1 cellular context compared by ENCODE assay signal in the genomic region with DNA sequence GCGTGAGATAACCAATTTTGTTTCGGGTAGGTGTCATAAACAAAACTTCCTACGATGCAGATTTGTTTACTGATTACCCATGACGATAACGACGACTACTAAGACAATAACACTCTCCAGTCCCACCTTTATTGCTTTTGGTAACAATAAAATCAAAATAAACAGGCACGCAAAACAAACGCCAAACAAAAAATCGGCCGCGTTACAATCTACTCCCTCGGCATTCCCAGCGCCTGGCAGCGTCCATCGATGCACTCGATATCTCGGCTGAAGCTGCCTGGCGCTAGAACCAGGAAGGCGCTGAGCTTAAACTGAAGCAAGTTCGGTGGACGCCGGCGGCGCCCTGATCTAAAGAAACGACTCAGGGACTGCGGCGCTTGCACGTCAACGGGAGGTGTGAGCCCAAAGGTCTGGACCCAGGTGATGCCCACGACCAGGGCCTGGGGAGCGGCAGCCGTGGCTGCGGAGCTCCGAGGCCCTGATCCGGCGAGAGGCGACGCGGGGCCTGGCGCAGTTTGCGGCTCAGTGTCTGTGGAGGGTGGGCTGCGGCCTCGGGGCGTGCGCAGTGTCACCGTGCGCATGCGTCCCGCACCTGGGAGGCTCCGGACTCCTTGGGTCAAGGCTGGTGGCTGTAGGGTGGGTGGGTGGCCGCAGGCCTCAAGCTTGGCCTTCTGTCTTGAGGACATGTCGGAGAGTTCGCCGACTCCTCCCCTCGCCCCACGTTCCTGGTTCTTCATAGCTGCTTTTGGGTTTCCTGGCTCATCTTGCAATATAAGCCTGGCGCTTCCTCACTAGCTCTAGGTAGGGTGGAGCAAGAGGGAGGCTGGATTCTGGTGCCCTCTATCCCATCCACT.
A peak's percentile ranks its signal among the peaks of the same experiment; 100 is the strongest.
TF ChIP-seq lines count a peak whose summit lies in the region.

A gene with protein sequence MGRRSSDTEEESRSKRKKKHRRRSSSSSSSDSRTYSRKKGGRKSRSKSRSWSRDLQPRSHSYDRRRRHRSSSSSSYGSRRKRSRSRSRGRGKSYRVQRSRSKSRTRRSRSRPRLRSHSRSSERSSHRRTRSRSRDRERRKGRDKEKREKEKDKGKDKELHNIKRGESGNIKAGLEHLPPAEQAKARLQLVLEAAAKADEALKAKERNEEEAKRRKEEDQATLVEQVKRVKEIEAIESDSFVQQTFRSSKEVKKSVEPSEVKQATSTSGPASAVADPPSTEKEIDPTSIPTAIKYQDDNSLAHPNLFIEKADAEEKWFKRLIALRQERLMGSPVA (plus strand): TSS at position 286 of the 854 bp plus-strand sequence. CDS start 12,016 bp downstream, outside the sequence.

TF ChIP-seq in HepG2, 621 proteins besides CTCF, POLR2A, EP300 and RAD21 (continued from another document and continues in another):
- TF ChIP-seq HNF4G (IDR thresholded peaks at IDR 0.05; ENCODE audit: borderline replicate concordance, low read depth, low read length) (no peak), HNF4G (CRISPR knock-in tag; IDR thresholded peaks at IDR 0.05; ENCODE audit: borderline replicate concordance, low read depth) (no peak), KDM2A (CRISPR knock-in tag; IDR thresholded peaks at IDR 0.05; ENCODE audit: borderline replicate concordance, low read depth) (peak; percentile 95), NFE2 (CRISPR knock-in tag; IDR thresholded peaks at IDR 0.05) (no peak), SMARCE1 (IDR thresholded peaks at IDR 0.05; ENCODE audit: borderline replicate concordance) (no peak), ZNF468 (CRISPR knock-in tag; IDR thresholded peaks at IDR 0.05) (0 out of 2 replicates have a peak, but pooled peaks have one; percentile 71), MIXL1 (CRISPR knock-in tag; IDR thresholded peaks at IDR 0.05) (0 out of 2 replicates have a peak, but pooled peaks have one; percentile 83), ZSCAN29 (CRISPR knock-in tag; conservative IDR thresholded peaks at IDR 0.05) (peak; percentile 54; the same call in 1 of the 2 replicates), MYNN (CRISPR knock-in tag; IDR thresholded peaks at IDR 0.05; ENCODE audit: low read depth) (0 out of 2 replicates have a peak, but pooled peaks have one; percentile 39), FOXA3 (CRISPR knock-in tag; IDR thresholded peaks at IDR 0.05) (peak; percentile 40), ZNF432 (CRISPR knock-in tag; IDR thresholded peaks at IDR 0.05; ENCODE audit: borderline replicate concordance) (no peak; the same call in 1 of the 2 replicates), HOXA7 (CRISPR knock-in tag; IDR thresholded peaks at IDR 0.05) (no peak), ZNF891 (CRISPR knock-in tag; IDR thresholded peaks at IDR 0.05) (peak; percentile 85), ZNF326 (CRISPR knock-in tag; IDR thresholded peaks at IDR 0.05; ENCODE audit: borderline replicate concordance) (no peak), TOPORS (CRISPR knock-in tag; IDR thresholded peaks at IDR 0.05) (peak; percentile 69; the same call in 1 of the 2 replicates), TAF1 (CRISPR knock-in tag; IDR thresholded peaks at IDR 0.05) (peak; percentile 92), RFX5 (IDR thresholded peaks at IDR 0.05; ENCODE audit: low read depth, low read length) (no peak), ATAD3A (CRISPR knock-in tag; IDR thresholded peaks at IDR 0.05) (0 out of 2 replicates have a peak, but pooled peaks have one; percentile 25), ZNF850 (CRISPR knock-in tag; conservative IDR thresholded peaks at IDR 0.05) (no peak), GFI1 (CRISPR knock-in tag; IDR thresholded peaks at IDR 0.05; ENCODE audit: borderline replicate concordance) (no peak), ZNF562 (CRISPR knock-in tag; IDR thresholded peaks at IDR 0.05; ENCODE audit: borderline replicate concordance) (no peak), HNRNPL (IDR thresholded peaks at IDR 0.05; ENCODE audit: low read depth, low read length) (no peak), GATAD2A (CRISPR knock-in tag; IDR thresholded peaks at IDR 0.05) (peak; percentile 43; the same call in 1 of the 2 replicates), CBX1 (IDR thresholded peaks at IDR 0.05; ENCODE audit: low read depth) (peak; percentile 78), ZNF253 (CRISPR knock-in tag; IDR thresholded peaks at IDR 0.05; ENCODE audit: borderline replicate concordance) (no peak; the same call in 1 of the 2 replicates), SNRNP70 (IDR thresholded peaks at IDR 0.05; ENCODE audit: low read depth, low read length) (no peak), NPAS2 (CRISPR knock-in tag; IDR thresholded peaks at IDR 0.05; ENCODE audit: borderline replicate concordance) (no peak)
- TF ChIP-seq, protein P1, sequence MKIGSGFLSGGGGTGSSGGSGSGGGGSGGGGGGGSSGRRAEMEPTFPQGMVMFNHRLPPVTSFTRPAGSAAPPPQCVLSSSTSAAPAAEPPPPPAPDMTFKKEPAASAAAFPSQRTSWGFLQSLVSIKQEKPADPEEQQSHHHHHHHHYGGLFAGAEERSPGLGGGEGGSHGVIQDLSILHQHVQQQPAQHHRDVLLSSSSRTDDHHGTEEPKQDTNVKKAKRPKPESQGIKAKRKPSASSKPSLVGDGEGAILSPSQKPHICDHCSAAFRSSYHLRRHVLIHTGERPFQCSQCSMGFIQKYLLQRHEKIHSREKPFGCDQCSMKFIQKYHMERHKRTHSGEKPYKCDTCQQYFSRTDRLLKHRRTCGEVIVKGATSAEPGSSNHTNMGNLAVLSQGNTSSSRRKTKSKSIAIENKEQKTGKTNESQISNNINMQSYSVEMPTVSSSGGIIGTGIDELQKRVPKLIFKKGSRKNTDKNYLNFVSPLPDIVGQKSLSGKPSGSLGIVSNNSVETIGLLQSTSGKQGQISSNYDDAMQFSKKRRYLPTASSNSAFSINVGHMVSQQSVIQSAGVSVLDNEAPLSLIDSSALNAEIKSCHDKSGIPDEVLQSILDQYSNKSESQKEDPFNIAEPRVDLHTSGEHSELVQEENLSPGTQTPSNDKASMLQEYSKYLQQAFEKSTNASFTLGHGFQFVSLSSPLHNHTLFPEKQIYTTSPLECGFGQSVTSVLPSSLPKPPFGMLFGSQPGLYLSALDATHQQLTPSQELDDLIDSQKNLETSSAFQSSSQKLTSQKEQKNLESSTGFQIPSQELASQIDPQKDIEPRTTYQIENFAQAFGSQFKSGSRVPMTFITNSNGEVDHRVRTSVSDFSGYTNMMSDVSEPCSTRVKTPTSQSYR (CRISPR knock-in tag; IDR thresholded peaks at IDR 0.05; ENCODE audit: borderline replicate concordance): peak; percentile 70
- TF ChIP-seq, protein P2, sequence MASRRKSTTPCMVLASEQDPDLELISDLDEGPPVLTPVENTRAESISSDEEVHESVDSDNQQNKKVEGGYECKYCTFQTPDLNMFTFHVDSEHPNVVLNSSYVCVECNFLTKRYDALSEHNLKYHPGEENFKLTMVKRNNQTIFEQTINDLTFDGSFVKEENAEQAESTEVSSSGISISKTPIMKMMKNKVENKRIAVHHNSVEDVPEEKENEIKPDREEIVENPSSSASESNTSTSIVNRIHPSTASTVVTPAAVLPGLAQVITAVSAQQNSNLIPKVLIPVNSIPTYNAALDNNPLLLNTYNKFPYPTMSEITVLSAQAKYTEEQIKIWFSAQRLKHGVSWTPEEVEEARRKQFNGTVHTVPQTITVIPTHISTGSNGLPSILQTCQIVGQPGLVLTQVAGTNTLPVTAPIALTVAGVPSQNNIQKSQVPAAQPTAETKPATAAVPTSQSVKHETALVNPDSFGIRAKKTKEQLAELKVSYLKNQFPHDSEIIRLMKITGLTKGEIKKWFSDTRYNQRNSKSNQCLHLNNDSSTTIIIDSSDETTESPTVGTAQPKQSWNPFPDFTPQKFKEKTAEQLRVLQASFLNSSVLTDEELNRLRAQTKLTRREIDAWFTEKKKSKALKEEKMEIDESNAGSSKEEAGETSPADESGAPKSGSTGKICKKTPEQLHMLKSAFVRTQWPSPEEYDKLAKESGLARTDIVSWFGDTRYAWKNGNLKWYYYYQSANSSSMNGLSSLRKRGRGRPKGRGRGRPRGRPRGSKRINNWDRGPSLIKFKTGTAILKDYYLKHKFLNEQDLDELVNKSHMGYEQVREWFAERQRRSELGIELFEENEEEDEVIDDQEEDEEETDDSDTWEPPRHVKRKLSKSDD (CRISPR knock-in tag; IDR thresholded peaks at IDR 0.05; ENCODE audit: low read depth): no peak
- TF ChIP-seq, protein P3, sequence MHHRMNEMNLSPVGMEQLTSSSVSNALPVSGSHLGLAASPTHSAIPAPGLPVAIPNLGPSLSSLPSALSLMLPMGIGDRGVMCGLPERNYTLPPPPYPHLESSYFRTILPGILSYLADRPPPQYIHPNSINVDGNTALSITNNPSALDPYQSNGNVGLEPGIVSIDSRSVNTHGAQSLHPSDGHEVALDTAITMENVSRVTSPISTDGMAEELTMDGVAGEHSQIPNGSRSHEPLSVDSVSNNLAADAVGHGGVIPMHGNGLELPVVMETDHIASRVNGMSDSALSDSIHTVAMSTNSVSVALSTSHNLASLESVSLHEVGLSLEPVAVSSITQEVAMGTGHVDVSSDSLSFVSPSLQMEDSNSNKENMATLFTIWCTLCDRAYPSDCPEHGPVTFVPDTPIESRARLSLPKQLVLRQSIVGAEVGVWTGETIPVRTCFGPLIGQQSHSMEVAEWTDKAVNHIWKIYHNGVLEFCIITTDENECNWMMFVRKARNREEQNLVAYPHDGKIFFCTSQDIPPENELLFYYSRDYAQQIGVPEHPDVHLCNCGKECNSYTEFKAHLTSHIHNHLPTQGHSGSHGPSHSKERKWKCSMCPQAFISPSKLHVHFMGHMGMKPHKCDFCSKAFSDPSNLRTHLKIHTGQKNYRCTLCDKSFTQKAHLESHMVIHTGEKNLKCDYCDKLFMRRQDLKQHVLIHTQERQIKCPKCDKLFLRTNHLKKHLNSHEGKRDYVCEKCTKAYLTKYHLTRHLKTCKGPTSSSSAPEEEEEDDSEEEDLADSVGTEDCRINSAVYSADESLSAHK (CRISPR knock-in tag; IDR thresholded peaks at IDR 0.05; ENCODE audit: borderline replicate concordance): no peak
- TF ChIP-seq, protein P4, sequence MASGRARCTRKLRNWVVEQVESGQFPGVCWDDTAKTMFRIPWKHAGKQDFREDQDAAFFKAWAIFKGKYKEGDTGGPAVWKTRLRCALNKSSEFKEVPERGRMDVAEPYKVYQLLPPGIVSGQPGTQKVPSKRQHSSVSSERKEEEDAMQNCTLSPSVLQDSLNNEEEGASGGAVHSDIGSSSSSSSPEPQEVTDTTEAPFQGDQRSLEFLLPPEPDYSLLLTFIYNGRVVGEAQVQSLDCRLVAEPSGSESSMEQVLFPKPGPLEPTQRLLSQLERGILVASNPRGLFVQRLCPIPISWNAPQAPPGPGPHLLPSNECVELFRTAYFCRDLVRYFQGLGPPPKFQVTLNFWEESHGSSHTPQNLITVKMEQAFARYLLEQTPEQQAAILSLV (CRISPR knock-in tag; IDR thresholded peaks at IDR 0.05; ENCODE audit: borderline replicate concordance): peak; percentile 96
- TF ChIP-seq, protein P5, sequence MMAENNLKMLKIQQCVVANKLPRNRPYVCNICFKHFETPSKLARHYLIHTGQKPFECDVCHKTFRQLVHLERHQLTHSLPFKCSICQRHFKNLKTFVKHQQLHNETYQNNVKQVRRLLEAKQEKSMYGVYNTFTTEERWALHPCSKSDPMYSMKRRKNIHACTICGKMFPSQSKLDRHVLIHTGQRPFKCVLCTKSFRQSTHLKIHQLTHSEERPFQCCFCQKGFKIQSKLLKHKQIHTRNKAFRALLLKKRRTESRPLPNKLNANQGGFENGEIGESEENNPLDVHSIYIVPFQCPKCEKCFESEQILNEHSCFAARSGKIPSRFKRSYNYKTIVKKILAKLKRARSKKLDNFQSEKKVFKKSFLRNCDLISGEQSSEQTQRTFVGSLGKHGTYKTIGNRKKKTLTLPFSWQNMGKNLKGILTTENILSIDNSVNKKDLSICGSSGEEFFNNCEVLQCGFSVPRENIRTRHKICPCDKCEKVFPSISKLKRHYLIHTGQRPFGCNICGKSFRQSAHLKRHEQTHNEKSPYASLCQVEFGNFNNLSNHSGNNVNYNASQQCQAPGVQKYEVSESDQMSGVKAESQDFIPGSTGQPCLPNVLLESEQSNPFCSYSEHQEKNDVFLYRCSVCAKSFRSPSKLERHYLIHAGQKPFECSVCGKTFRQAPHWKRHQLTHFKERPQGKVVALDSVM (CRISPR knock-in tag; IDR thresholded peaks at IDR 0.05): peak; percentile 96
- TF ChIP-seq, protein P6, sequence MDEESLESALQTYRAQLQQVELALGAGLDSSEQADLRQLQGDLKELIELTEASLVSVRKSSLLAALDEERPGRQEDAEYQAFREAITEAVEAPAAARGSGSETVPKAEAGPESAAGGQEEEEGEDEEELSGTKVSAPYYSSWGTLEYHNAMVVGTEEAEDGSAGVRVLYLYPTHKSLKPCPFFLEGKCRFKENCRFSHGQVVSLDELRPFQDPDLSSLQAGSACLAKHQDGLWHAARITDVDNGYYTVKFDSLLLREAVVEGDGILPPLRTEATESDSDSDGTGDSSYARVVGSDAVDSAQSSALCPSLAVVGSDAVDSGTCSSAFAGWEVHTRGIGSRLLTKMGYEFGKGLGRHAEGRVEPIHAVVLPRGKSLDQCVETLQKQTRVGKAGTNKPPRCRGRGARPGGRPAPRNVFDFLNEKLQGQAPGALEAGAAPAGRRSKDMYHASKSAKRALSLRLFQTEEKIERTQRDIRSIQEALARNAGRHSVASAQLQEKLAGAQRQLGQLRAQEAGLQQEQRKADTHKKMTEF (CRISPR knock-in tag; IDR thresholded peaks at IDR 0.05): peak; percentile 95
- TF ChIP-seq, protein P7, sequence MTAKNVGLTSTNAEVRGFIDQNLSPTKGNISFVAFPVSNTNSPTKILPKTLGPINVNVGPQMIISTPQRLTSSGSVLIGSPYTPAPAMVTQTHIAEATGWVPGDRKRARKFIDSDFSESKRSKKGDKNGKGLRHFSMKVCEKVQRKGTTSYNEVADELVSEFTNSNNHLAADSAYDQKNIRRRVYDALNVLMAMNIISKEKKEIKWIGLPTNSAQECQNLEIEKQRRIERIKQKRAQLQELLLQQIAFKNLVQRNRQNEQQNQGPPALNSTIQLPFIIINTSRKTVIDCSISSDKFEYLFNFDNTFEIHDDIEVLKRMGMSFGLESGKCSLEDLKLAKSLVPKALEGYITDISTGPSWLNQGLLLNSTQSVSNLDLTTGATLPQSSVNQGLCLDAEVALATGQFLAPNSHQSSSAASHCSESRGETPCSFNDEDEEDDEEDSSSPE (CRISPR knock-in tag; IDR thresholded peaks at IDR 0.05): peak; percentile 97
- TF ChIP-seq, protein P8, sequence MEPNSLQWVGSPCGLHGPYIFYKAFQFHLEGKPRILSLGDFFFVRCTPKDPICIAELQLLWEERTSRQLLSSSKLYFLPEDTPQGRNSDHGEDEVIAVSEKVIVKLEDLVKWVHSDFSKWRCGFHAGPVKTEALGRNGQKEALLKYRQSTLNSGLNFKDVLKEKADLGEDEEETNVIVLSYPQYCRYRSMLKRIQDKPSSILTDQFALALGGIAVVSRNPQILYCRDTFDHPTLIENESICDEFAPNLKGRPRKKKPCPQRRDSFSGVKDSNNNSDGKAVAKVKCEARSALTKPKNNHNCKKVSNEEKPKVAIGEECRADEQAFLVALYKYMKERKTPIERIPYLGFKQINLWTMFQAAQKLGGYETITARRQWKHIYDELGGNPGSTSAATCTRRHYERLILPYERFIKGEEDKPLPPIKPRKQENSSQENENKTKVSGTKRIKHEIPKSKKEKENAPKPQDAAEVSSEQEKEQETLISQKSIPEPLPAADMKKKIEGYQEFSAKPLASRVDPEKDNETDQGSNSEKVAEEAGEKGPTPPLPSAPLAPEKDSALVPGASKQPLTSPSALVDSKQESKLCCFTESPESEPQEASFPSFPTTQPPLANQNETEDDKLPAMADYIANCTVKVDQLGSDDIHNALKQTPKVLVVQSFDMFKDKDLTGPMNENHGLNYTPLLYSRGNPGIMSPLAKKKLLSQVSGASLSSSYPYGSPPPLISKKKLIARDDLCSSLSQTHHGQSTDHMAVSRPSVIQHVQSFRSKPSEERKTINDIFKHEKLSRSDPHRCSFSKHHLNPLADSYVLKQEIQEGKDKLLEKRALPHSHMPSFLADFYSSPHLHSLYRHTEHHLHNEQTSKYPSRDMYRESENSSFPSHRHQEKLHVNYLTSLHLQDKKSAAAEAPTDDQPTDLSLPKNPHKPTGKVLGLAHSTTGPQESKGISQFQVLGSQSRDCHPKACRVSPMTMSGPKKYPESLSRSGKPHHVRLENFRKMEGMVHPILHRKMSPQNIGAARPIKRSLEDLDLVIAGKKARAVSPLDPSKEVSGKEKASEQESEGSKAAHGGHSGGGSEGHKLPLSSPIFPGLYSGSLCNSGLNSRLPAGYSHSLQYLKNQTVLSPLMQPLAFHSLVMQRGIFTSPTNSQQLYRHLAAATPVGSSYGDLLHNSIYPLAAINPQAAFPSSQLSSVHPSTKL (CRISPR knock-in tag; IDR thresholded peaks at IDR 0.05): peak; percentile 44
